Comparison of ENCODE assay signal across 31 cellular contexts in the genomic region with DNA sequence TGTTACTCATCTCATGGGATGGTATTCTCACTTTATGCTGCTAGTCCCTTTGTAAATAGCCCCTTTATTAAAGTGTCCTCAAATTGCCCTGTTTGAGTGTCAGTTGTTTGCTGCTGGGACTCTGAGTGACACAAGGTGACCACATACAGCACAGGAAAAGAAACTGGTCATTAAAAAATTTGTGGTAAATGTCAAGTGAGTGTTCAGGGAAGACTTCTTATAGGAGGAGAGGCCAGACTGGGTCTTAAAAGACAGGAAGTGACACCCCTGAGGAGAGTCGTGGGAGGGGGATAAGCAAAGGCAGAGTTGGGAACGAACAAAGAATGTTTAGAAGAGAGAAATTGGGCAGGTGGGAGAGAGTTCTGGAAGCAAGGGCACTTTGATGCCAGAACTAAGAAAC. TPM values are rescaled to one million over a fixed set of nuclear protein-coding genes. Genes with fewer than 3 reads are reported as not detected.
DNase-seq lines count a peak whose midpoint lies in the region; ATAC-seq and TF ChIP-seq lines count a peak whose summit lies in the region.
"Had no signal": no experiment of that assay in that cellular context is flagged by ENCODE, and none has a peak within 500 bp of the region (broad histone marks: within the 10 kb centered on the region; RNA-seq: fewer than 3 reads in every experiment).

No MANE protein-coding gene starts in this region.

- H3K9me3 Mint-ChIP-seq in activated naive CD4-positive, alpha-beta T cell treated with anti-CD3 and anti-CD28 coated beads, Interleukin-2, amount 10 ng/mL, durations not matched to agents 7 days and 5 days = peaks cover 15% of the 10 kb centered on the region
- peaks cover 0 to 17% of the 10 kb centered on the region in 2 donors for H3K9me3 Mint-ChIP-seq in activated naive CD4-positive, alpha-beta T cell treated with anti-CD3 and anti-CD28 coated beads, Interleukin-2, amount 50 U/mL, for 72 hours
- peaks cover 5% of the 10 kb centered on the region for H3K9me3 Mint-ChIP-seq in activated T-helper 1 cell treated with anti-CD3 and anti-CD28 coated beads, Interleukin-12 subunit alpha, Interleukin-12 subunit beta, Interleukin-2, Interleukin-4 antibody, amounts not matched to agents 30 ng/mL and 10 ng/mL and 1 ng/mL, durations not matched to agents 14 hours and 24 hours and 36 hours
- peaks cover 1% of the 10 kb centered on the region for H3K9me3 Mint-ChIP-seq in natural killer cell treated with Interleukin-12 subunit alpha and Interleukin-12 subunit beta and Interleukin-15 and Interleukin-18, amount 100 ng/mL, for 72 hours
- H3K9me3 Mint-ChIP-seq: T-cell had no signal

- H3K9ac ChIP-seq in MM.1S (ENCODE audit: low read length) = 0 out of 2 replicates have a peak overlapping the region, but pooled peaks have one; percentile 0

- no peak overlapping the region for H3K4me3 Mint-ChIP-seq in activated naive CD4-positive, alpha-beta T cell treated with anti-CD3 and anti-CD28 coated beads, Interleukin-2, amount 10 ng/mL, durations not matched to agents 7 days and 5 days
- H3K4me3 Mint-ChIP-seq in activated T-helper 1 cell treated with anti-CD3 and anti-CD28 coated beads, Interleukin-12 subunit alpha, Interleukin-12 subunit beta, Interleukin-2, Interleukin-4 antibody, amounts not matched to agents 30 ng/mL and 10 ng/mL and 1 ng/mL, durations not matched to agents 14 hours and 24 hours and 36 hours = peak overlapping the region; percentile 4
- H3K4me3 Mint-ChIP-seq in natural killer cell treated with Interleukin-12 subunit alpha and Interleukin-12 subunit beta and Interleukin-15 and Interleukin-18, amount 100 ng/mL, for 72 hours = peak overlapping the region; percentile 72
- H3K4me3 Mint-ChIP-seq: activated naive CD4-positive, alpha-beta T cell treated with anti-CD3 and anti-CD28 coated beads for 36 hours; GM23338; stimulated activated naive CD8-positive, alpha-beta T cell treated with anti-CD3 and anti-CD28 coated beads, Interleukin-15, Interleukin-2, amounts not matched to agents 100 ng/mL and 50 ng/mL, for 24 hours; T-cell had no signal

- H3F3A ChIP-seq in MM.1S (ENCODE audit: insufficient read depth, low read length) = peaks cover 34% of the 10 kb centered on the region

- H3K36me3 ChIP-seq in MM.1S (replicated peaks; ENCODE audit: insufficient read depth, low read length) = no peaks in the 10 kb centered on the region
- H3K36me3 ChIP-seq: cardiac muscle cell, colonic mucosa, right atrium auricular region had no signal

- peaks cover 15% of the 10 kb centered on the region for H3K27me3 Mint-ChIP-seq in activated naive CD4-positive, alpha-beta T cell treated with anti-CD3 and anti-CD28 coated beads, Interleukin-2, amount 10 ng/mL, durations not matched to agents 7 days and 5 days
- H3K27me3 Mint-ChIP-seq in activated T-helper 1 cell treated with anti-CD3 and anti-CD28 coated beads, Interleukin-12 subunit alpha, Interleukin-12 subunit beta, Interleukin-2, Interleukin-4 antibody, amounts not matched to agents 30 ng/mL and 10 ng/mL and 1 ng/mL, durations not matched to agents 14 hours and 24 hours and 36 hours (ENCODE audit: insufficient read depth) = peaks cover 11% of the 10 kb centered on the region
- H3K27me3 Mint-ChIP-seq in natural killer cell treated with Interleukin-12 subunit alpha and Interleukin-12 subunit beta and Interleukin-15 and Interleukin-18, amount 100 ng/mL, for 72 hours = no peaks in the 10 kb centered on the region
- H3K27me3 Mint-ChIP-seq: T-cell had no signal

- peak overlapping the region; percentile 11; the same call in 1 of the 2 replicates for H3K4me2 ChIP-seq in MM.1S (ENCODE audit: low read depth, low read length)
- H3K4me2 ChIP-seq: GM23338, smooth muscle cell had no signal

- intact Hi-C loops in activated T-helper 1 cell treated with anti-CD3 and anti-CD28 coated beads, Interleukin-12 subunit alpha, Interleukin-12 subunit beta, Interleukin-2, Interleukin-4 antibody, amounts not matched to agents 30 ng/mL and 10 ng/mL and 1 ng/mL, durations not matched to agents 14 hours and 24 hours and 36 hours (cut with micrococcal nuclease) = loop anchor here (5.0 kb wide), 1 partner anchor 165 kb away; no protein-coding TSS in a partner anchor

- no peaks in the 10 kb centered on the region for H4K20me1 ChIP-seq in MM.1S (ENCODE audit: insufficient read depth, low read length)

- TF ChIP-seq CTCF in MM.1S (IDR thresholded peaks at IDR 0.05; ENCODE audit: low read length) = no peak

- no peak for DNase-seq in activated naive CD4-positive, alpha-beta T cell treated with anti-CD3 and anti-CD28 coated beads, Interleukin-2, amount 10 ng/mL, durations not matched to agents 7 days and 5 days
- DNase-seq in activated naive CD4-positive, alpha-beta T cell treated with anti-CD3 and anti-CD28 coated beads, Interleukin-2, amount 50 U/mL, for 72 hours (ENCODE audit: low spot score in 2 of 2) = no peak
- DNase-seq in MM.1S = peak; percentile 39
- no peak for DNase-seq in activated T-helper 1 cell treated with anti-CD3 and anti-CD28 coated beads, Interleukin-12 subunit alpha, Interleukin-12 subunit beta, Interleukin-2, Interleukin-4 antibody, amounts not matched to agents 30 ng/mL and 10 ng/mL and 1 ng/mL, durations not matched to agents 14 hours and 24 hours and 36 hours (ENCODE audit: low spot score)
- no peak for DNase-seq in natural killer cell treated with Interleukin-12 subunit alpha and Interleukin-12 subunit beta and Interleukin-15 and Interleukin-18, amount 100 ng/mL, for 72 hours (ENCODE audit: low spot score)
- DNase-seq in stimulated activated CD4-positive, alpha-beta T cell treated with anti-CD3 and anti-CD28 coated beads, Interleukin-4, amount 100 ng/mL, for 1 hour = no peak
- DNase-seq: activated naive CD4-positive, alpha-beta T cell treated with anti-CD3 and anti-CD28 coated beads for 36 hours; activated T-cell treated with anti-CD3 and anti-CD28 coated beads, Interleukin-2, amount 50 U/mL, for 48 hours; aorta; colonic mucosa; effector memory CD4-positive, alpha-beta T cell; glutamatergic neuron; Karpas-422; left ventricle myocardium superior; mesendoderm; NCI-H1048; NCI-H446 treated with DMSO at 0.1 percent for 48 hours; NCI-H82; OCI-M1; T-cell; testis had no signal

- H3K27me3 ChIP-seq in MM.1S (replicated peaks; ENCODE audit: insufficient read depth, low read length) = no peaks in the 10 kb centered on the region
- H3K27me3 ChIP-seq: cardiac muscle cell, colonic mucosa, right atrium auricular region, testis had no signal

- ATAC-seq in activated naive CD4-positive, alpha-beta T cell treated with anti-CD3 and anti-CD28 coated beads, Interleukin-2, amount 50 U/mL, for 72 hours = no peak
- peak in 1 of 2 donors; percentile 41 for ATAC-seq in natural killer cell treated with Interleukin-12 subunit alpha and Interleukin-12 subunit beta and Interleukin-15 and Interleukin-18, amount 100 ng/mL, for 72 hours
- ATAC-seq in HG02981 (IDR thresholded peaks at IDR 0.05; ENCODE audit: unreplicated experiment) (no peak), esophagus mucosa (no peak)
- ATAC-seq: left ventricle myocardium superior had no signal

- no peaks in the 10 kb centered on the region for H3K9me2 ChIP-seq in MM.1S (replicated peaks; ENCODE audit: insufficient read depth, low read length)

- peaks cover 64% of the 10 kb centered on the region for H3K4me1 Mint-ChIP-seq in activated naive CD4-positive, alpha-beta T cell treated with anti-CD3 and anti-CD28 coated beads, Interleukin-2, amount 10 ng/mL, durations not matched to agents 7 days and 5 days
- H3K4me1 Mint-ChIP-seq in activated T-helper 1 cell treated with anti-CD3 and anti-CD28 coated beads, Interleukin-12 subunit alpha, Interleukin-12 subunit beta, Interleukin-2, Interleukin-4 antibody, amounts not matched to agents 30 ng/mL and 10 ng/mL and 1 ng/mL, durations not matched to agents 14 hours and 24 hours and 36 hours (ENCODE audit: low read depth) = peaks cover 62% of the 10 kb centered on the region
- peaks cover 60 to 69% of the 10 kb centered on the region in 2 donors for H3K4me1 Mint-ChIP-seq in natural killer cell treated with Interleukin-12 subunit alpha and Interleukin-12 subunit beta and Interleukin-15 and Interleukin-18, amount 100 ng/mL, for 72 hours (ENCODE audit: low read depth in 2 of 2)
- H3K4me1 Mint-ChIP-seq: GM23338 had no signal

- peaks cover 31% of the 10 kb centered on the region for H3K36me3 Mint-ChIP-seq in activated naive CD4-positive, alpha-beta T cell treated with anti-CD3 and anti-CD28 coated beads, Interleukin-2, amount 10 ng/mL, durations not matched to agents 7 days and 5 days
- peaks cover 14 to 21% of the 10 kb centered on the region in 2 donors for H3K36me3 Mint-ChIP-seq in activated naive CD4-positive, alpha-beta T cell treated with anti-CD3 and anti-CD28 coated beads, Interleukin-2, amount 50 U/mL, for 72 hours
- peaks cover 17% of the 10 kb centered on the region for H3K36me3 Mint-ChIP-seq in activated T-helper 1 cell treated with anti-CD3 and anti-CD28 coated beads, Interleukin-12 subunit alpha, Interleukin-12 subunit beta, Interleukin-2, Interleukin-4 antibody, amounts not matched to agents 30 ng/mL and 10 ng/mL and 1 ng/mL, durations not matched to agents 14 hours and 24 hours and 36 hours (ENCODE audit: low read depth)
- H3K36me3 Mint-ChIP-seq in natural killer cell treated with Interleukin-12 subunit alpha and Interleukin-12 subunit beta and Interleukin-15 and Interleukin-18, amount 100 ng/mL, for 72 hours = peaks cover 10% of the 10 kb centered on the region
- H3K36me3 Mint-ChIP-seq: T-cell had no signal

- H3K27ac ChIP-seq in MM.1S (ENCODE audit: low read length) = peak overlapping the region; percentile 38; the same call in 1 of the 2 replicates
- H3K27ac ChIP-seq: cardiac muscle cell, colonic mucosa, right atrium auricular region, RWPE1, testis had no signal

- CTCF ChIA-PET in activated naive CD4-positive, alpha-beta T cell treated with anti-CD3 and anti-CD28 coated beads, Interleukin-2, amount 10 ng/mL, durations not matched to agents 7 days and 5 days (lab: Charles Lee) = interaction anchor here (0.6 to 6.8 kb wide), 4 partner anchors 61 to 95 kb away, joined by 3 to 161 read pairs (median 4); a partner anchor contains a TSS

- H3K79me2 ChIP-seq in MM.1S (ENCODE audit: low read length) = no peaks in the 10 kb centered on the region

- H3K27ac Mint-ChIP-seq in activated naive CD4-positive, alpha-beta T cell treated with anti-CD3 and anti-CD28 coated beads, Interleukin-2, amount 10 ng/mL, durations not matched to agents 7 days and 5 days = peak overlapping the region; percentile 72
- H3K27ac Mint-ChIP-seq in activated naive CD4-positive, alpha-beta T cell treated with anti-CD3 and anti-CD28 coated beads, Interleukin-2, amount 50 U/mL, for 72 hours = no peak overlapping the region
- H3K27ac Mint-ChIP-seq in activated T-helper 1 cell treated with anti-CD3 and anti-CD28 coated beads, Interleukin-12 subunit alpha, Interleukin-12 subunit beta, Interleukin-2, Interleukin-4 antibody, amounts not matched to agents 30 ng/mL and 10 ng/mL and 1 ng/mL, durations not matched to agents 14 hours and 24 hours and 36 hours = peak overlapping the region; percentile 76
- peak overlapping the region; percentile 89 to 94 for H3K27ac Mint-ChIP-seq in natural killer cell treated with Interleukin-12 subunit alpha and Interleukin-12 subunit beta and Interleukin-15 and Interleukin-18, amount 100 ng/mL, for 72 hours
- H3K27ac Mint-ChIP-seq: activated naive CD4-positive, alpha-beta T cell treated with anti-CD3 and anti-CD28 coated beads for 36 hours; GM23338; stimulated activated naive CD8-positive, alpha-beta T cell treated with anti-CD3 and anti-CD28 coated beads, Interleukin-15, Interleukin-2, amounts not matched to agents 100 ng/mL and 50 ng/mL, for 24 hours had no signal

- no peak overlapping the region for H3K4me3 ChIP-seq in MM.1S (ENCODE audit: low read length)
- H3K4me3 ChIP-seq: cardiac muscle cell, colonic mucosa, GM23338, right atrium auricular region, smooth muscle cell, testis had no signal

- no peak overlapping the region for H2AFZ ChIP-seq in MM.1S (ENCODE audit: low read length)
- H2AFZ ChIP-seq: GM23338 had no signal

- H3K4me1 ChIP-seq in MM.1S (ENCODE audit: low read length) = peaks cover 61% of the 10 kb centered on the region
- H3K4me1 ChIP-seq: colonic mucosa, right atrium auricular region, testis had no signal

- H3K9me3 ChIP-seq in MM.1S (replicated peaks; ENCODE audit: insufficient read depth, low read length) = no peaks in the 10 kb centered on the region
- H3K9me3 ChIP-seq: colonic mucosa, testis had no signal

RNA-seq across cellular contexts. Expression of a gene that starts 35.2 kb away (rescaled TPM):
- total RNA-seq in activated naive CD4-positive, alpha-beta T cell treated with anti-CD3 and anti-CD28 coated beads, Interleukin-2, amount 50 U/mL, for 72 hours = not detected
- 0.29 TPM in 1 of 2 replicates, not detected in the other for total RNA-seq in activated T-helper 1 cell treated with anti-CD3 and anti-CD28 coated beads, Interleukin-12 subunit alpha, Interleukin-12 subunit beta, Interleukin-2, Interleukin-4 antibody, amounts not matched to agents 30 ng/mL and 10 ng/mL and 1 ng/mL, durations not matched to agents 14 hours and 24 hours and 36 hours
- 1 to 10 TPM in 1 of 2 donors, under 1 TPM in 1; 0.55 to 4.3 TPM for total RNA-seq in natural killer cell treated with Interleukin-12 subunit alpha and Interleukin-12 subunit beta and Interleukin-15 and Interleukin-18, amount 100 ng/mL, for 72 hours
- total RNA-seq in esophagus mucosa = not detected
- total RNA-seq: activated naive CD4-positive, alpha-beta T cell treated with anti-CD3 and anti-CD28 coated beads for 36 hours; cardiac muscle cell; colonic mucosa; epithelial cell of proximal tubule; GM23338; left ventricle myocardium superior; right atrium auricular region; smooth muscle cell; testis; ureter had no signal

Comparison
In these comparisons a context has a peak if more than half of its experiments do, and no peak if none do; other contexts are left out.
1. H3K27ac Mint-ChIP-seq: peak in activated naive CD4-positive, alpha-beta T cell treated with anti-CD3 and anti-CD28 coated beads, Interleukin-2, amount 10 ng/mL, durations not matched to agents 7 days and 5 days (single experiment), activated T-helper 1 cell treated with anti-CD3 and anti-CD28 coated beads, Interleukin-12 subunit alpha, Interleukin-12 subunit beta, Interleukin-2, Interleukin-4 antibody, amounts not matched to agents 30 ng/mL and 10 ng/mL and 1 ng/mL, durations not matched to agents 14 hours and 24 hours and 36 hours (single experiment) and natural killer cell treated with Interleukin-12 subunit alpha and Interleukin-12 subunit beta and Interleukin-15 and Interleukin-18, amount 100 ng/mL, for 72 hours (2 of 2); none in activated naive CD4-positive, alpha-beta T cell treated with anti-CD3 and anti-CD28 coated beads, Interleukin-2, amount 50 U/mL, for 72 hours (0 of 2).